ENCODE assay signal across 9 cellular contexts in genomic region chr2:148888003-148888501, GRCh38. TPM values are rescaled to one million over a fixed set of nuclear protein-coding genes. Genes with fewer than 3 reads are reported as not detected.
DNase-seq lines count a peak whose midpoint lies in the region; ATAC-seq, FAIRE-seq and TF ChIP-seq lines count a peak whose summit lies in the region.
"Had no signal": no experiment of that assay in that cellular context is flagged by ENCODE, and none has a peak within 500 bp of the region (broad histone marks: within the 10 kb centered on the region; RNA-seq: fewer than 3 reads in every experiment).

No MANE protein-coding gene starts in this region.

- H3K4me1 Mint-ChIP-seq in naive B cell, result peaks cover 4 to 19% (median 11%) of the 10 kb centered on the region in 3 donors

- H3K4me2 ChIP-seq in GM12878 (ENCODE audit: control insufficient read depth, insufficient read depth), result peak overlapping the region; percentile 84

- H3K27ac ChIP-seq in GM12878 (ENCODE audit: control insufficient read depth, insufficient read depth), result no peak overlapping the region

- TF ChIP-seq EP300 in GM12878 (IDR thresholded peaks at IDR 0.05; ENCODE audit: borderline replicate concordance in 1 of 2, control insufficient read depth in 1 of 2, low read depth in 2 of 2, low read length in 2 of 2), result no peak

- H3K27me3 Mint-ChIP-seq in naive B cell, result peaks cover 39 to 54% (median 51%) of the 10 kb centered on the region in 3 donors

- peaks cover 2% of the 10 kb centered on the region; the same call in 2 of the 3 replicates for H3K9me3 ChIP-seq in GM12878 (replicated peaks; ENCODE audit: control insufficient read depth, insufficient read depth, low read length)

- peak overlapping the region in 1 of 6 donors; percentile 50 for H3K27ac Mint-ChIP-seq in naive B cell

- in situ Hi-C loops in GM12878 (cut with MboI), result no loop called here

- intact Hi-C loops in GM12878 (cut with micrococcal nuclease; ENCODE audit: unreplicated experiment), result no loop called here

- peaks cover 9 to 20% of the 10 kb centered on the region in 2 experiments; a peak in 3 of 4 replicates for H3K27me3 ChIP-seq in GM12878 (replicated peaks in 1 of 2; ENCODE audit: control insufficient read depth in 2 of 2, insufficient read depth in 2 of 2, low read length in 1 of 2)

- peak overlapping the region; percentile 33 to 90 (median 84) for H3K4me3 Mint-ChIP-seq in naive B cell

- SMC1A ChIA-PET in GM12878 (lab: Charles Lee; ENCODE audit: uncharacterized antibody, unreplicated experiment), result no interaction called here

- H3K36me3 ChIP-seq in GM12878 (ENCODE audit: control insufficient read depth in 2 of 2, insufficient read depth in 2 of 2, low read length in 1 of 2), result no peaks in the 10 kb centered on the region

- TF ChIP-seq POLR2A in GM12878 (IDR thresholded peaks at IDR 0.05; ENCODE audit: low read depth, low read length), result no peak

- BruUV-seq in GM12878 (replicated peaks; lab: Mats Ljungman, UMichigan), result no TSS peak

- RAD21 ChIA-PET in GM12878 (lab: Charles Lee; ENCODE audit: unreplicated experiment), result no interaction called here

- TF ChIP-seq CTCF in GM12878 (IDR thresholded peaks at IDR 0.05 in 2 of 3, conservative IDR thresholded peaks at IDR 0.05 in 1 of 3; ENCODE audit: control insufficient read depth in 2 of 3, extremely low read depth in 1 of 3, insufficient read depth in 1 of 3, low read depth in 3 of 3, low read length in 3 of 3), result no peak

- H3K36me3 Mint-ChIP-seq in naive B cell, result peaks cover 2 to 12% of the 10 kb centered on the region in 2 donors

- ATAC-seq in GM12878 (no peak), naive B cell (ENCODE audit: low read depth in 2 of 2) (peak; percentile 58 to 59), HG02938 (IDR thresholded peaks at IDR 0.05; ENCODE audit: unreplicated experiment) (no peak), GM21526 (IDR thresholded peaks at IDR 0.05; ENCODE audit: low FRiP score, unreplicated experiment) (no peak), HG02798 (IDR thresholded peaks at IDR 0.05; ENCODE audit: poor library complexity, unreplicated experiment) (no peak), GM19035 (IDR thresholded peaks at IDR 0.05; ENCODE audit: unreplicated experiment) (no peak)

- DNase-seq in DMS153 treated with DMSO at 0.1 percent for 48 hours (lab: John Stamatoyannopoulos, UW; ENCODE audit: unreplicated experiment) (peak; percentile 83), NCI-H1105 treated with DMSO at 0.1 percent for 48 hours (lab: John Stamatoyannopoulos, UW) (peak; percentile 78), GM12878 (ENCODE audit: low read depth, low spot score) (no peak), naive B cell (no peak)

- no peaks in the 10 kb centered on the region for H3K4me1 ChIP-seq in GM12878 (ENCODE audit: control insufficient read depth, insufficient read depth, low read length)

- peak overlapping the region; percentile 12; the same call in 1 of the 2 replicates for H2AFZ ChIP-seq in GM12878 (ENCODE audit: control insufficient read depth, low read depth, low read length)

- TF ChIP-seq RAD21 in GM12878 (IDR thresholded peaks at IDR 0.05; ENCODE audit: insufficient read depth, low read depth, low read length), result no peak

- H3K4me3 ChIP-seq in GM12878, result no peak overlapping the region

- CTCF ChIA-PET in GM12878 (lab: Yijun Ruan, JAX), result no interaction called here

- H3K79me2 ChIP-seq in GM12878 (ENCODE audit: control insufficient read depth, insufficient read depth, low read length), result no peaks in the 10 kb centered on the region

- H4K20me1 ChIP-seq in GM12878 (ENCODE audit: control insufficient read depth, insufficient read depth), result no peaks in the 10 kb centered on the region

- POLR2A ChIA-PET in GM12878 (lab: Charles Lee), result no interaction called here

- 8% methylated on average over 34 of the region's 34 CpGs for WGBS in GM12878 (ENCODE audit: insufficient coverage, insufficient replicate concordance, low lambda C conversion rate, missing lambda C conversion rate)

- no peak overlapping the region; the same call in 1 of the 2 replicates for H3K9ac ChIP-seq in GM12878 (ENCODE audit: control insufficient read depth, insufficient read depth, low read length)

- FAIRE-seq in GM12878 (lab: Jason Lieb, UNC), result no peak
- FAIRE-seq: colon had no signal

- peaks cover 0 to 14% (median 3%) of the 10 kb centered on the region in 7 donors for H3K9me3 Mint-ChIP-seq in naive B cell

TF ChIP-seq in GM12878, 131 proteins besides CTCF, POLR2A, EP300 and RAD21:
- TF ChIP-seq MEF2B (IDR thresholded peaks at IDR 0.05; ENCODE audit: partially characterized antibody, poor library complexity, severe bottlenecking), result no peak
- no peak for TF ChIP-seq MLLT1 (IDR thresholded peaks at IDR 0.05)
- no peak for TF ChIP-seq ZNF622 (IDR thresholded peaks at IDR 0.05)
- TF ChIP-seq BCL11A (IDR thresholded peaks at IDR 0.05; ENCODE audit: low read depth, low read length), result no peak
- no peak for TF ChIP-seq CHD4 (IDR thresholded peaks at IDR 0.05)
- no peak for TF ChIP-seq CREM (IDR thresholded peaks at IDR 0.05; ENCODE audit: low read depth)
- TF ChIP-seq PML (IDR thresholded peaks at IDR 0.05; ENCODE audit: low read length), result no peak
- no peak for TF ChIP-seq TCF7 (IDR thresholded peaks at IDR 0.05; ENCODE audit: borderline replicate concordance)
- TF ChIP-seq PBX3 (IDR thresholded peaks at IDR 0.05; ENCODE audit: insufficient replicate concordance, low read depth, low read length), result no peak
- TF ChIP-seq CREB1 (IDR thresholded peaks at IDR 0.05; ENCODE audit: low read depth), result no peak

RNA-seq across cellular contexts. Expression of gene KIF5C, which starts 13.0 kb away (rescaled TPM):
- 1.2 and 1.3 TPM in 2 replicates for total RNA-seq in GM12878 (2013; cell fraction: nucleolus; rRNA removed)
- total RNA-seq in GM12878 (2014; rRNA removed) (0.16 and 0.23 TPM in 2 replicates), GM12878 (2014; rRNA removed; fragmentation: Illumina TruSeq; extraction: Trizol) (0.23 and 0.27 TPM in 2 replicates), GM12878 (2021) (0.37 and 0.49 TPM in 2 replicates)
- polyA plus RNA-seq in GM12878 (2011; ENCODE audit: low read depth), result 0.13 TPM
- polyA plus RNA-seq in GM12878 (2011; rRNA removed) (0.23 and 0.45 TPM in 2 replicates), GM12878 (2014; fragmentation: Illumina TruSeq; extraction: Trizol) (0.31 and 0.48 TPM in 2 replicates), GM12878 (2014; fragmentation: Nextera tagmentation; extraction: Ambion mirVana) (under 1 TPM; 0.08 to 0.15 TPM), GM12878 (2014; rRNA removed) (0.20 and 0.22 TPM in 2 replicates), GM12878 (2016; fragmentation: Nextera tagmentation; extraction: Ambion mirVana) (under 1 TPM; 0.25 to 0.36 TPM), naive B cell (ENCODE audit: low read depth in 6 of 6) (under 1 TPM in 5 of 6 donors, not detected in 1; 0.31 to 0.83 (median 0.50) TPM)
- 0.10 and 0.13 TPM in 2 replicates for polyA plus RNA-seq in GM12878 (2011; cell fraction: cytosol; rRNA removed)
- 0.19 and 0.33 TPM in 2 replicates for polyA plus RNA-seq in GM12878 (2011; cell fraction: nucleus; rRNA removed)
- 0.28 and 0.30 TPM in 2 replicates for polyA plus RNA-seq in GM12878 (2012)
- 0.15 TPM in 2 replicates for polyA minus RNA-seq in GM12878 (2011; rRNA and poly(A)+ RNA removed)
- not detected in 2 replicates for polyA minus RNA-seq in GM12878 (2011; cell fraction: cytosol; rRNA and poly(A)+ RNA removed)
- polyA minus RNA-seq in GM12878 (2011; cell fraction: nucleus; rRNA and poly(A)+ RNA removed), result 0.10 and 0.12 TPM in 2 replicates

Comparison
In these comparisons a context has a peak if more than half of its experiments do, and no peak if none do; other contexts are left out.
1. DNase-seq: peak in DMS153 treated with DMSO at 0.1 percent for 48 hours (single experiment) and NCI-H1105 treated with DMSO at 0.1 percent for 48 hours (single experiment); none in GM12878 (single experiment) and naive B cell (single experiment).
2. ATAC-seq: peak in naive B cell (2 of 2); none in GM12878 (single experiment), HG02938 (single experiment), GM21526 (single experiment), HG02798 (single experiment) and GM19035 (single experiment).